ENCODE assay signal across 8 cellular contexts in the genomic region with DNA sequence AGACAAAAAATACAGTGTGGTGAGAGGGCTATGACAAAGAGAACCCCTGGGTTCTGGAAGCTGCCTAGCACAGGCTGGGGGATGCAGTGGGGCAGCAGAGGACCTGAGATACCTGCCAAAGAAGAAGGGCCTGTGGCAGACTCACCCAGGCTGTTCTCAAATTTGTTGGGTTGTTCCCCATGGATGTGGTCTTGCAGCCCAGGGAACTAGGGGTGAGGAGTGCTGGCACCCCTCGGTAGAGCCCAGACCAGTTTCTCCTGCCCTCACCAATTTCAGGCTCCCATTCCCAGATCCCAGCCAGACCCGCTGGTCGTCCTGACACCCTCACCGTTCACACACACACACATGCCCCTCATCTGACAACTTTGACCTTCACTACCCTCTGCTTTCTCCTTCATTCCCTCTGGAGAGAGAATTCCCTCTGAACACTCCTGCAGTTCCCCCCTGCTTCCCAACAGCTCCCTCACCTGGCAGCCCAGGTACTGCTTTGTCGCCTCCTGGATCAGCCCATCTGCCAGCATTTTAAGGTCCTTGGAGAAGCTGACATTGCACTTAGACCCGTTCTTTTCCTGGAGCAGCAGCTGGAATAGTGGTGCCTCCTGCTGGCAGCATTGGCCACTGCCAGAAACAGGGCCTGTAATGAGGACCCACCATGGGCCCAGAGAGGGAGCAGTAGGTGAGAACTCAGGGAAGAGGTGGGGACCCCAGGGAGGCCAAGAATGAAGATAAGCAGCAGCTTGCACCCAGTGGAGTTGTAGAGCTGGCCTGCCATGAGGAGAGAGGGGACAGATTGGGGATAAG. TPM values are rescaled to one million over a fixed set of nuclear protein-coding genes. Genes with fewer than 3 reads are reported as not detected.
DNase-seq lines count a peak whose midpoint lies in the region; ATAC-seq and TF ChIP-seq lines count a peak whose summit lies in the region.

No MANE protein-coding gene starts in this region.

- H3K4me3 ChIP-seq in GM12875 (ENCODE audit: low read depth, low read length) (no peak overlapping the region), ovary (no peak overlapping the region)

- DNase-seq in A172 (ENCODE audit: low spot score) (peak; percentile 52), KG1 (lab: John Stamatoyannopoulos, UW) (peak; percentile 29), OCI-M2 (lab: John Stamatoyannopoulos, UW; ENCODE audit: unreplicated experiment) (peak; percentile 17), cardiac septum (ENCODE audit: low spot score) (peak; percentile 77), ovary (peak in 2 of 5 donors; percentile 66), T1000 (lab: John Stamatoyannopoulos, UW) (no peak)
- DNase-seq in activated naive CD4-positive, alpha-beta T cell treated with anti-CD3 and anti-CD28 coated beads, Interleukin-2, amount 50 U/mL, for 72 hours (ENCODE audit: low spot score in 2 of 2), result peak in 1 of 2 donors; percentile 66

- H3K9me3 Mint-ChIP-seq in activated naive CD4-positive, alpha-beta T cell treated with anti-CD3 and anti-CD28 coated beads, Interleukin-2, amount 50 U/mL, for 72 hours, result no peaks in the 10 kb centered on the region

- TF ChIP-seq CTCF in GM12875 (IDR thresholded peaks at IDR 0.05; ENCODE audit: borderline replicate concordance, insufficient read depth, low read depth, low read length), result peak; percentile 83
- TF ChIP-seq CTCF in ovary (IDR thresholded peaks at IDR 0.05), result peak in 2 of 3 donors; percentile 29 to 33

- no peak for TF ChIP-seq POLR2A in ovary (IDR thresholded peaks at IDR 0.05)

- H3K36me3 ChIP-seq in ovary, result no peaks in the 10 kb centered on the region

- no peaks in the 10 kb centered on the region for H3K4me1 ChIP-seq in ovary (ENCODE audit: insufficient read depth)

- H3K27me3 ChIP-seq in ovary, result no peaks in the 10 kb centered on the region

- ATAC-seq in activated naive CD4-positive, alpha-beta T cell treated with anti-CD3 and anti-CD28 coated beads, Interleukin-2, amount 50 U/mL, for 72 hours, result peak; percentile 55 to 70

- intact Hi-C loops in cardiac septum (cut with DNase I) (loop anchor here (5.0 kb wide), 1 partner anchor 190 kb away; a partner anchor contains a TSS), ovary (cut with DNase I) (loop anchor here in 2 of 4 donors (5.0 to 10.0 kb wide), 2 partner anchors 195 to 898 kb away; a partner anchor contains a TSS)

- peak overlapping the region in 1 of 2 donors; percentile 75 for H3K27ac ChIP-seq in ovary

- TF ChIP-seq EP300 in ovary (IDR thresholded peaks at IDR 0.05), result no peak

- H3K9me3 ChIP-seq in ovary, result no peaks in the 10 kb centered on the region

- H3K36me3 Mint-ChIP-seq in activated naive CD4-positive, alpha-beta T cell treated with anti-CD3 and anti-CD28 coated beads, Interleukin-2, amount 50 U/mL, for 72 hours, result no peaks in the 10 kb centered on the region

- H3K27ac Mint-ChIP-seq in activated naive CD4-positive, alpha-beta T cell treated with anti-CD3 and anti-CD28 coated beads, Interleukin-2, amount 50 U/mL, for 72 hours, result peak overlapping the region in 1 of 2 donors; percentile 10

- 25 to 38% (median 25%) methylated on average over 6 of the region's 6 CpGs for WGBS in ovary, 3 donors

RNA-seq across cellular contexts. Expression of a gene that starts 5.9 kb away (rescaled TPM):
- total RNA-seq in A172 (2014; rRNA removed; shearing (Covaris generic)), result 2.6 and 7.0 TPM in 2 replicates
- total RNA-seq in activated naive CD4-positive, alpha-beta T cell treated with anti-CD3 and anti-CD28 coated beads, Interleukin-2, amount 50 U/mL, for 72 hours, result 10 to 100 TPM in 1 of 2 donors, 1 to 10 TPM in 1; 5.9 to 12.0 TPM
- total RNA-seq in cardiac septum, result 18.0 TPM
- 10 to 100 TPM in 4 of 7 donors, 1 to 10 TPM in 3; 2.2 to 27.7 (median 12.3) TPM for total RNA-seq in ovary
- 1 to 10 TPM; 3.4 to 8.0 TPM for polyA plus RNA-seq in ovary

RNA-seq across cellular contexts. Expression of a gene that starts 8.2 kb away (rescaled TPM):
- 1,213 and 1,362 TPM in 2 replicates for total RNA-seq in A172 (2014; rRNA removed; shearing (Covaris generic))
- total RNA-seq in activated naive CD4-positive, alpha-beta T cell treated with anti-CD3 and anti-CD28 coated beads, Interleukin-2, amount 50 U/mL, for 72 hours, result 100 to 1,000 TPM; 129 to 180 TPM
- total RNA-seq in cardiac septum (914 TPM), ovary (100 to 1,000 TPM; 406 to 954 (median 762) TPM)
- 1,000 to 10,000 TPM in 1 of 2 donors, 100 to 1,000 TPM in 1; 676 to 1,943 TPM for polyA plus RNA-seq in ovary

RNA-seq across cellular contexts. Expression of a gene that starts 16.8 kb away (rescaled TPM):
- total RNA-seq in A172 (2014; rRNA removed; shearing (Covaris generic)), result 2.7 and 7.5 TPM in 2 replicates
- total RNA-seq in activated naive CD4-positive, alpha-beta T cell treated with anti-CD3 and anti-CD28 coated beads, Interleukin-2, amount 50 U/mL, for 72 hours, result 10 to 100 TPM in 1 of 2 donors, 1 to 10 TPM in 1; 6.4 to 13.3 TPM
- total RNA-seq in cardiac septum, result 26.3 TPM
- 1 to 10 TPM; 3.7 to 8.9 (median 7.2) TPM for total RNA-seq in ovary
- 1 to 10 TPM; 5.1 to 5.9 TPM for polyA plus RNA-seq in ovary

RNA-seq across cellular contexts. Expression of a gene that starts 21.1 kb away (rescaled TPM):
- total RNA-seq in A172 (2014; rRNA removed; shearing (Covaris generic)), result 96.1 and 135 TPM in 2 replicates
- 100 to 1,000 TPM; 116 to 118 TPM for total RNA-seq in activated naive CD4-positive, alpha-beta T cell treated with anti-CD3 and anti-CD28 coated beads, Interleukin-2, amount 50 U/mL, for 72 hours
- total RNA-seq in cardiac septum (97.7 TPM), ovary (100 to 1,000 TPM in 4 of 7 donors, 10 to 100 TPM in 3; 96.0 to 143 (median 120) TPM)
- polyA plus RNA-seq in ovary, result 100 to 1,000 TPM; 101 to 214 TPM

RNA-seq across cellular contexts. Expression of a gene that starts 29.3 kb away (rescaled TPM):
- 7.8 and 10.7 TPM in 2 replicates for total RNA-seq in A172 (2014; rRNA removed; shearing (Covaris generic))
- 10 to 100 TPM in 1 of 2 donors, 1 to 10 TPM in 1; 4.0 to 11.9 TPM for total RNA-seq in activated naive CD4-positive, alpha-beta T cell treated with anti-CD3 and anti-CD28 coated beads, Interleukin-2, amount 50 U/mL, for 72 hours
- total RNA-seq in cardiac septum, result 806 TPM
- total RNA-seq in ovary, result 10 to 100 TPM in 5 of 7 donors, 1 to 10 TPM in 2; 4.9 to 69.6 (median 25.9) TPM
- 10 to 100 TPM; 19.5 to 38.3 TPM for polyA plus RNA-seq in ovary
